Comparison of ENCODE assay signal across 8 cellular contexts in genomic region chr19:17336872-17337674, GRCh38. TPM values are rescaled to one million over a fixed set of nuclear protein-coding genes. Genes with fewer than 3 reads are reported as not detected.
A peak's percentile ranks its signal among the peaks of the same experiment; 100 is the strongest.
DNase-seq lines count a peak whose midpoint lies in the region; ATAC-seq and TF ChIP-seq lines count a peak whose summit lies in the region.

Gene GTPBP3 (plus strand): TSS chr19:17337553. CDS start chr19:17337612, 59 bp downstream.

- no peaks in the 10 kb centered on the region for H3K27me3 ChIP-seq in Panc1 (ENCODE audit: control insufficient read depth, insufficient read depth, low read length)
- H3K27me3 ChIP-seq in esophagus (ENCODE audit: control insufficient read depth in 1 of 2, insufficient read depth in 2 of 2, low read length in 2 of 2): no peaks in the 10 kb centered on the region
- H3K27me3 ChIP-seq in muscle layer of colon (ENCODE audit: control insufficient read depth in 1 of 2, insufficient read depth in 2 of 2, low read length in 2 of 2): no peaks in the 10 kb centered on the region

- POLR2A ChIA-PET in Panc1 (lab: Charles Lee): interaction anchor here (1.1 kb wide), 1 partner anchor 30 kb away, joined by 3 read pairs; no protein-coding TSS in a partner anchor

- peaks cover 34% of the 10 kb centered on the region for H3K4me1 Mint-ChIP-seq in activated T-cell treated with anti-CD3 and anti-CD28 coated beads, Interleukin-2, amount 50 U/mL, for 4 hours (ENCODE audit: low read depth)

- H3K36me3 Mint-ChIP-seq in activated T-cell treated with anti-CD3 and anti-CD28 coated beads, Interleukin-2, amount 50 U/mL, for 4 hours (ENCODE audit: insufficient read depth): no peaks in the 10 kb centered on the region

- intact Hi-C loops in Panc1 (cut with micrococcal nuclease; ENCODE audit: unreplicated experiment): no loop called here

- no peaks in the 10 kb centered on the region for H3K9me3 Mint-ChIP-seq in activated T-cell treated with anti-CD3 and anti-CD28 coated beads, Interleukin-2, amount 50 U/mL, for 4 hours

- H3K36me3 ChIP-seq in Panc1 (ENCODE audit: control insufficient read depth, insufficient read depth, low read length) (peaks cover 7% of the 10 kb centered on the region; the same call in 1 of the 2 replicates), esophagus (ENCODE audit: control insufficient read depth in 2 of 2, insufficient read depth in 2 of 2, low read length in 1 of 2) (peaks cover 6 to 26% of the 10 kb centered on the region in 2 donors), muscle layer of colon (ENCODE audit: insufficient read depth, low read length) (no peaks in the 10 kb centered on the region)

- H3K27me3 Mint-ChIP-seq in activated T-cell treated with anti-CD3 and anti-CD28 coated beads, Interleukin-2, amount 50 U/mL, for 4 hours (ENCODE audit: low read depth): no peaks in the 10 kb centered on the region

- peak within 1 kb of the TSS; percentile 85 for H3K4me3 Mint-ChIP-seq in activated T-cell treated with anti-CD3 and anti-CD28 coated beads, Interleukin-2, amount 50 U/mL, for 4 hours

- WGBS in esophagus, 2 donors: 0 to 1% methylated on average over 41 of the region's 41 CpGs

- TSS peak; percentile 95 for BruUV-seq in Panc1 (replicated peaks; lab: Mats Ljungman, UMichigan)

- in situ Hi-C loops in Panc1 (cut with HindIII; ENCODE audit: low pct_unique_long_range_greater_than_20kb, low sequenced_read_pairs): no loop called here

- DNase-seq in DMS53 (lab: John Stamatoyannopoulos, UW) (peak; percentile 99), KG1 (lab: John Stamatoyannopoulos, UW) (peak; percentile 97), Panc1 (ENCODE audit: low read depth, low spot score) (peak; percentile 89)
- peak; percentile 95 for DNase-seq in activated T-cell treated with anti-CD3 and anti-CD28 coated beads, Interleukin-2, amount 50 U/mL, for 4 hours
- DNase-seq in stimulated activated CD8-positive, alpha-beta memory T cell treated with anti-CD3 and anti-CD28 coated beads, Interleukin-7, amount 100 ng/mL, for 24 hours (ENCODE audit: low read depth): peak; percentile 91

- CTCF ChIA-PET in Panc1 (lab: Charles Lee): interaction anchor here (0.6 kb wide), 1 partner anchor 156 kb away, joined by 3 read pairs; no protein-coding TSS in a partner anchor

- peak within 1 kb of the TSS; percentile 86 to 94 for H3K4me3 ChIP-seq in Panc1 (ENCODE audit: low read depth in 2 of 2, low read length in 2 of 2)
- peak within 1 kb of the TSS; percentile 66 to 69 for H3K4me3 ChIP-seq in esophagus (ENCODE audit: low read depth in 1 of 2, low read length in 2 of 2)
- peak within 1 kb of the TSS; percentile 88 to 96 for H3K4me3 ChIP-seq in muscle layer of colon (ENCODE audit: low read depth in 1 of 2, low read length in 2 of 2)

- H3K9me3 ChIP-seq in Panc1 (ENCODE audit: control insufficient read depth, insufficient read depth, low read depth, low read length): no peaks in the 10 kb centered on the region
- peaks cover 0 to 11% of the 10 kb centered on the region in 2 donors for H3K9me3 ChIP-seq in esophagus (ENCODE audit: control insufficient read depth in 2 of 2, insufficient read depth in 1 of 2, low read depth in 1 of 2, low read length in 1 of 2)
- no peaks in the 10 kb centered on the region for H3K9me3 ChIP-seq in muscle layer of colon (ENCODE audit: low read length)

- TF ChIP-seq CTCF in Panc1 (IDR thresholded peaks at IDR 0.05): no peak

- H3K4me1 ChIP-seq in Panc1 (ENCODE audit: control insufficient read depth, insufficient read depth, low read length): peaks cover 12% of the 10 kb centered on the region
- peaks cover 13 to 27% of the 10 kb centered on the region in 2 donors for H3K4me1 ChIP-seq in esophagus (ENCODE audit: control insufficient read depth in 2 of 2, insufficient read depth in 2 of 2, low read length in 1 of 2)
- H3K4me1 ChIP-seq in muscle layer of colon (ENCODE audit: insufficient read depth, low read length): peaks cover 25% of the 10 kb centered on the region

- peak within 1 kb of the TSS; percentile 68 for H3K9ac ChIP-seq in muscle layer of colon (ENCODE audit: low read length)

- ATAC-seq in GM21723 (IDR thresholded peaks at IDR 0.05; ENCODE audit: unreplicated experiment) (peak; percentile 77), Panc1 (peak; percentile 88)
- ATAC-seq in activated T-cell treated with anti-CD3 and anti-CD28 coated beads, Interleukin-2, amount 50 U/mL, for 4 hours: peak; percentile 87 to 88

- H3K27ac ChIP-seq in Panc1 (ENCODE audit: low read length) (peak within 1 kb of the TSS; percentile 98), esophagus (ENCODE audit: low read depth in 2 of 2, low read length in 1 of 2) (peak within 1 kb of the TSS; percentile 97), muscle layer of colon (ENCODE audit: low read depth, low read length) (peak within 1 kb of the TSS; percentile 99)

RNA-seq across cellular contexts. Expression of gene GTPBP3, which starts in this region (rescaled TPM):
- 35.3 TPM for total RNA-seq in Panc1 (2021; ENCODE audit: unreplicated experiment)
- polyA plus RNA-seq in Panc1 (2012; ENCODE audit: insufficient read length): 33.2 TPM
- 100 to 1,000 TPM in 2 of 3 donors, 10 to 100 TPM in 1; 96.4 to 122 (median 106) TPM for total RNA-seq in activated T-cell treated with anti-CD3 and anti-CD28 coated beads, Interleukin-2, amount 50 U/mL, for 4 hours
- 10 to 100 TPM; 13.5 to 20.2 TPM for polyA plus RNA-seq in esophagus

Comparison
In these comparisons a context has a peak if more than half of its experiments do, and no peak if none do; other contexts are left out.
1. Peak in every context shown above with its lines: DNase-seq, ATAC-seq, H3K4me3 ChIP-seq and H3K27ac ChIP-seq.